ENCODE assay signal across 3 cellular contexts in the genomic region with DNA sequence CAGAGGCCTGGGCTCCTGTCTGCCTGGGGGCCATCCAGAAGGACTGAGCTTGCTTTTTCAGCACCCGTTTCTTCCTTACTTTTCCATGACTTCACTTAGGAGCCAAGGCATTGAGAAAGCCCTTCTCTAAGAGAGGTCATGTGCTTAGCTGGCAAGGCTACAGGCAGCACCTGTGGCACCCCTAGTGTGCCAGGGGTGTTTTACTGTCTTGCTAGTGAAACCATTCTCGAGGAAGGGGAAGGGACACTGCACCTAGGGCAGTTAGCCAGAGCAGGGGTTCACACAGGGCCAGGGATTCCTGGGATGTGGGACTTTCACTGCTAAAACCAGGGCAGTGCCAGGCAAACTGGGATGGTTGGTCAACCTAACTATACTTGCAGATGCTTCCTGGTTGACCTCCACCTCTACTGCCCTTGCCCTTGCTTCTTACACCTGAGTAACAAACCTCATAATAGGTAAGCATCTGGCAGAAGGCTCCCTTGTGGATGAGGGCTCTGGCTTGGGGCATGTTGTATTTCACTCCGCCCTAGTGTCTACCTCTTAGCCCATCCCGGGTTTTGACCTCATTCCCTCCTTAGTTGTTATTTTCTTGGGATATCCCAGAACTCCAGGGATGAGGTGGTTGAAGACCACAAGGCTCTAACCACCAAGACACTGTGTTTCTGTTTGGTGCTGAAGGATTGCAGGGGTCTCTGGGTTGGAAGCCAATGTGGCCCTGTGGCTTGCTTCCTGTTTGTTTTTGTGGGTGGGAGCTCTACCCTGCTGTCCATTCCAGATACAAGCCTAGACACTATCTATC.
TF ChIP-seq lines count a peak whose summit lies in the region.

No MANE protein-coding gene starts in this region.

TF ChIP-seq in IMR-90, 13 proteins besides CTCF, POLR2A, EP300 and RAD21:
- TF ChIP-seq, protein P1, sequence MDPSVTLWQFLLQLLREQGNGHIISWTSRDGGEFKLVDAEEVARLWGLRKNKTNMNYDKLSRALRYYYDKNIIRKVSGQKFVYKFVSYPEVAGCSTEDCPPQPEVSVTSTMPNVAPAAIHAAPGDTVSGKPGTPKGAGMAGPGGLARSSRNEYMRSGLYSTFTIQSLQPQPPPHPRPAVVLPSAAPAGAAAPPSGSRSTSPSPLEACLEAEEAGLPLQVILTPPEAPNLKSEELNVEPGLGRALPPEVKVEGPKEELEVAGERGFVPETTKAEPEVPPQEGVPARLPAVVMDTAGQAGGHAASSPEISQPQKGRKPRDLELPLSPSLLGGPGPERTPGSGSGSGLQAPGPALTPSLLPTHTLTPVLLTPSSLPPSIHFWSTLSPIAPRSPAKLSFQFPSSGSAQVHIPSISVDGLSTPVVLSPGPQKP (IDR thresholded peaks at IDR 0.05; ENCODE audit: borderline replicate concordance, low read depth, low read length): no peak
- TF ChIP-seq MAFK (IDR thresholded peaks at IDR 0.05; ENCODE audit: low read depth, low read length): no peak
- no peak for TF ChIP-seq CEBPB (IDR thresholded peaks at IDR 0.05; ENCODE audit: low read depth, low read length)
- no peak for TF ChIP-seq RCOR1 (IDR thresholded peaks at IDR 0.05; ENCODE audit: insufficient replicate concordance, low read length)
- TF ChIP-seq NFE2L2 (IDR thresholded peaks at IDR 0.05; ENCODE audit: low read depth, low read length): no peak
- no peak for TF ChIP-seq SMC3 (IDR thresholded peaks at IDR 0.05; ENCODE audit: low read depth, low read length)
- no peak for TF ChIP-seq RFX5 (IDR thresholded peaks at IDR 0.05; ENCODE audit: low read depth, low read length)

TF ChIP-seq in H1, 55 proteins besides CTCF, POLR2A, EP300 and RAD21:
- TF ChIP-seq CBX8 (IDR thresholded peaks at IDR 0.05; ENCODE audit: borderline replicate concordance, low read depth, low read length) (no peak), SIRT6 (IDR thresholded peaks at IDR 0.05; ENCODE audit: low read length) (no peak), CREB1 (IDR thresholded peaks at IDR 0.05) (no peak), ZNF274 (IDR thresholded peaks at IDR 0.05; ENCODE audit: borderline replicate concordance, extremely low read depth, low read length) (no peak), POLR2AphosphoS5 (IDR thresholded peaks at IDR 0.05; ENCODE audit: low read depth, low read length) (no peak), SRF (IDR thresholded peaks at IDR 0.05; ENCODE audit: low read depth, low read length) (no peak), HDAC6 (IDR thresholded peaks at IDR 0.05; ENCODE audit: low read depth, low read length) (no peak), PHF8 (conservative IDR thresholded peaks at IDR 0.05; ENCODE audit: low read depth, low read length) (no peak), SUZ12 (IDR thresholded peaks at IDR 0.05; ENCODE audit: low read length) (no peak), EZH2 (IDR thresholded peaks at IDR 0.05; ENCODE audit: low read depth, low read length, severe bottlenecking) (no peak), NANOG (IDR thresholded peaks at IDR 0.05; ENCODE audit: insufficient read depth, low read depth, low read length, poor library complexity, severe bottlenecking) (no peak), YY1 (IDR thresholded peaks at IDR 0.05; ENCODE audit: low read depth, low read length) (no peak)
TF ChIP-seq in H1: peak in this region for 0.

TF ChIP-seq in neural cell, 6 proteins besides CTCF, POLR2A, EP300 and RAD21:
- TF ChIP-seq MXI1 (conservative IDR thresholded peaks at IDR 0.05; ENCODE audit: poor library complexity, severe bottlenecking) (no peak), POLR2AphosphoS5 (IDR thresholded peaks at IDR 0.05) (no peak), TAF1 (IDR thresholded peaks at IDR 0.05; ENCODE audit: low read depth) (no peak), EZH2 (IDR thresholded peaks at IDR 0.05; ENCODE audit: borderline replicate concordance, insufficient read depth, low read length, poor library complexity, severe bottlenecking) (no peak), SMC3 (conservative IDR thresholded peaks at IDR 0.05; ENCODE audit: poor library complexity) (no peak)
- TF ChIP-seq, protein P2, sequence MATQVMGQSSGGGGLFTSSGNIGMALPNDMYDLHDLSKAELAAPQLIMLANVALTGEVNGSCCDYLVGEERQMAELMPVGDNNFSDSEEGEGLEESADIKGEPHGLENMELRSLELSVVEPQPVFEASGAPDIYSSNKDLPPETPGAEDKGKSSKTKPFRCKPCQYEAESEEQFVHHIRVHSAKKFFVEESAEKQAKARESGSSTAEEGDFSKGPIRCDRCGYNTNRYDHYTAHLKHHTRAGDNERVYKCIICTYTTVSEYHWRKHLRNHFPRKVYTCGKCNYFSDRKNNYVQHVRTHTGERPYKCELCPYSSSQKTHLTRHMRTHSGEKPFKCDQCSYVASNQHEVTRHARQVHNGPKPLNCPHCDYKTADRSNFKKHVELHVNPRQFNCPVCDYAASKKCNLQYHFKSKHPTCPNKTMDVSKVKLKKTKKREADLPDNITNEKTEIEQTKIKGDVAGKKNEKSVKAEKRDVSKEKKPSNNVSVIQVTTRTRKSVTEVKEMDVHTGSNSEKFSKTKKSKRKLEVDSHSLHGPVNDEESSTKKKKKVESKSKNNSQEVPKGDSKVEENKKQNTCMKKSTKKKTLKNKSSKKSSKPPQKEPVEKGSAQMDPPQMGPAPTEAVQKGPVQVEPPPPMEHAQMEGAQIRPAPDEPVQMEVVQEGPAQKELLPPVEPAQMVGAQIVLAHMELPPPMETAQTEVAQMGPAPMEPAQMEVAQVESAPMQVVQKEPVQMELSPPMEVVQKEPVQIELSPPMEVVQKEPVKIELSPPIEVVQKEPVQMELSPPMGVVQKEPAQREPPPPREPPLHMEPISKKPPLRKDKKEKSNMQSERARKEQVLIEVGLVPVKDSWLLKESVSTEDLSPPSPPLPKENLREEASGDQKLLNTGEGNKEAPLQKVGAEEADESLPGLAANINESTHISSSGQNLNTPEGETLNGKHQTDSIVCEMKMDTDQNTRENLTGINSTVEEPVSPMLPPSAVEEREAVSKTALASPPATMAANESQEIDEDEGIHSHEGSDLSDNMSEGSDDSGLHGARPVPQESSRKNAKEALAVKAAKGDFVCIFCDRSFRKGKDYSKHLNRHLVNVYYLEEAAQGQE (IDR thresholded peaks at IDR 0.05; ENCODE audit: borderline replicate concordance): no peak
